In the genomic region with DNA sequence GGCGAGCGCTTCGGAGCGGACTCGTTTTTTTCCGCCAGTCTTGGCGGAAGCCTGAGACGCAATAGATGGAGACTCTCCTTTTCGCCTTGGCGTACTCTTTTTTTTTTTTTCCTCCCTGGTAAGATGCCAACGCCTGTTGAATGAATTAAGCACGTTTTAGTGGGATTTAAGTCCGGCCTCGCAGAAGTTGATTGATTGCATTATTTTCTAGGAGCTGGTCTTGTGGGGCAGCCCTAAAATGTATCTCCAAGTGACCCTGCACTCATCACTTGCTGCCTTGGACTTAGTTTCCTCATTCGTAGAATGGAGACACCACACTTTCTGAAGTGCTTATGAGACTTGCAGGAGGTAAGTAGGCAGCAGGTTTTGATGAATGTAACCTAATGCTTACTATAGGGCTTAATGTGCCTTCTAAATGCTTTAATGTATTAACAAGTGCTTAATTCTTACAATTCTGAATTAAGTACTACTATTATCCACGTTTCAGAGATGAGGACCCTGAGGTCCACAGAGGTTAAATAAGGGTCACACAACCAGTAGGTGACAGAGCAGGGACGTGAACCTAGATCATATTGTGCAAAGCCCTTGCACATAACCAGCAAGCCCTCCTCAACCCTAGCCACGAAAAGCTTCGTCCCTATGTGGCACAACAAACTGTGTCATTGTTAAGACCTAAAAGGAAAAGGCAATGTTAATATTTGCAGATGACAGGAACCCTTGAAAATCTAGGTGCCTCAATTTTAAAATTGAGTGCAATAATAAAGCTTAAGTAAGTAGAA, we compare ENCODE assay signal across 8 cellular contexts. TPM values are rescaled to one million over a fixed set of nuclear protein-coding genes. Genes with fewer than 3 reads are reported as not detected.
A peak's percentile ranks its signal among the peaks of the same experiment; 100 is the strongest.
DNase-seq lines count a peak whose midpoint lies in the region; ATAC-seq and TF ChIP-seq lines count a peak whose summit lies in the region.

No MANE protein-coding gene starts in this region.

- intact Hi-C loops in left cardiac atrium (cut with DNase I) (no loop called here), esophagus muscularis mucosa (cut with DNase I) (loop anchor here (10.0 kb wide), 1 partner anchor 346 kb away; no protein-coding TSS in a partner anchor)

- DNase-seq in cardiac muscle cell (ENCODE audit: low read depth in 1 of 2, low spot score in 1 of 2): no peak
- DNase-seq in left cardiac atrium: no peak
- DNase-seq in SJSA1 (ENCODE audit: low read depth in 1 of 2, low spot score in 2 of 2): no peak
- DNase-seq in esophagus muscularis mucosa (ENCODE audit: extremely low spot score): no peak
- peak; percentile 75 for DNase-seq in pulmonary artery endothelial cell (ENCODE audit: low read depth, low spot score)
- no peak for DNase-seq in T1000 (lab: John Stamatoyannopoulos, UW)
- DNase-seq in retina: no peak

- TF ChIP-seq POLR2A in esophagus muscularis mucosa (IDR thresholded peaks at IDR 0.05; ENCODE audit: low read depth): no peak

- H3K27ac ChIP-seq in cardiac muscle cell (no peak overlapping the region), SJSA1 (no peak overlapping the region), esophagus muscularis mucosa (replicated peaks in 1 of 4) (peak overlapping the region; percentile 90 to 99 (median 98))

- H3K4me1 ChIP-seq in cardiac muscle cell (ENCODE audit: low read depth) (peaks cover 24% of the 10 kb centered on the region), SJSA1 (replicated peaks) (peaks cover 26% of the 10 kb centered on the region), esophagus muscularis mucosa (peaks cover 34 to 48% (median 41%) of the 10 kb centered on the region in 4 donors)

- ATAC-seq in left cardiac atrium (no peak), HG03025 (IDR thresholded peaks at IDR 0.05; ENCODE audit: low FRiP score, unreplicated experiment) (peak; percentile 24)

- H3K4me3 ChIP-seq in cardiac muscle cell: peak overlapping the region; percentile 89
- H3K4me3 ChIP-seq in SJSA1: peak overlapping the region; percentile 93
- peak overlapping the region; percentile 85 to 98 (median 92) for H3K4me3 ChIP-seq in esophagus muscularis mucosa

- 16% methylated on average over 19 of the region's 19 CpGs for WGBS in esophagus muscularis mucosa

- TF ChIP-seq EP300 in esophagus muscularis mucosa (IDR thresholded peaks at IDR 0.05): no peak

- TF ChIP-seq CTCF in cardiac muscle cell (IDR thresholded peaks at IDR 0.05; ENCODE audit: low read depth, low read length) (no peak), esophagus muscularis mucosa (IDR thresholded peaks at IDR 0.05) (no peak)

- H3K36me3 ChIP-seq in cardiac muscle cell: no peaks in the 10 kb centered on the region
- peaks cover 25% of the 10 kb centered on the region for H3K36me3 ChIP-seq in SJSA1
- no peaks in the 10 kb centered on the region for H3K36me3 ChIP-seq in esophagus muscularis mucosa

- H3K27me3 ChIP-seq in cardiac muscle cell: no peaks in the 10 kb centered on the region
- no peaks in the 10 kb centered on the region for H3K27me3 ChIP-seq in SJSA1 (replicated peaks)
- H3K27me3 ChIP-seq in esophagus muscularis mucosa: no peaks in the 10 kb centered on the region

- H3K9me3 ChIP-seq in cardiac muscle cell (ENCODE audit: low read depth) (no peaks in the 10 kb centered on the region), SJSA1 (replicated peaks) (no peaks in the 10 kb centered on the region), esophagus muscularis mucosa (no peaks in the 10 kb centered on the region)

RNA-seq across cellular contexts. Expression of gene ARGLU1, which starts 0.5 kb away (rescaled TPM):
- 88.2 and 173 TPM in 2 replicates for total RNA-seq in cardiac muscle cell
- 146 and 176 TPM in 2 replicates for polyA plus RNA-seq in cardiac muscle cell
- total RNA-seq in left cardiac atrium: 10 to 100 TPM; 35.4 to 39.0 TPM
- 56.3 and 89.8 TPM in 2 replicates for total RNA-seq in SJSA1 (2014; rRNA removed; shearing (Covaris generic))
- total RNA-seq in esophagus muscularis mucosa: 10 to 100 TPM; 46.7 to 77.2 (median 62.6) TPM
- 44.0 and 44.9 TPM in 2 replicates for total RNA-seq in pulmonary artery endothelial cell

RNA-seq across cellular contexts. Expression of gene EFNB2, which starts 33.0 kb away (rescaled TPM):
- 10.9 and 11.1 TPM in 2 replicates for total RNA-seq in cardiac muscle cell
- polyA plus RNA-seq in cardiac muscle cell: 11.1 and 12.2 TPM in 2 replicates
- 10 to 100 TPM in 1 of 2 donors, 1 to 10 TPM in 1; 9.5 to 14.8 TPM for total RNA-seq in left cardiac atrium
- 5.8 and 6.5 TPM in 2 replicates for total RNA-seq in SJSA1 (2014; rRNA removed; shearing (Covaris generic))
- total RNA-seq in esophagus muscularis mucosa: 10 to 100 TPM in 3 of 4 donors, 1 to 10 TPM in 1; 10.0 to 20.2 (median 17.5) TPM
- total RNA-seq in pulmonary artery endothelial cell: 31.4 and 77.6 TPM in 2 replicates

Comparison
In these comparisons a context has a peak if more than half of its experiments do, and no peak if none do; other contexts are left out.
1. H3K27ac ChIP-seq: peak in esophagus muscularis mucosa (4 of 4); none in cardiac muscle cell (single experiment) and SJSA1 (single experiment).
2. Peak in every context shown above with its lines, with median percentiles within 50 percentile points of each other: H3K4me3 ChIP-seq.